Comparison of ENCODE assay signal across 8 cellular contexts in the genomic region with DNA sequence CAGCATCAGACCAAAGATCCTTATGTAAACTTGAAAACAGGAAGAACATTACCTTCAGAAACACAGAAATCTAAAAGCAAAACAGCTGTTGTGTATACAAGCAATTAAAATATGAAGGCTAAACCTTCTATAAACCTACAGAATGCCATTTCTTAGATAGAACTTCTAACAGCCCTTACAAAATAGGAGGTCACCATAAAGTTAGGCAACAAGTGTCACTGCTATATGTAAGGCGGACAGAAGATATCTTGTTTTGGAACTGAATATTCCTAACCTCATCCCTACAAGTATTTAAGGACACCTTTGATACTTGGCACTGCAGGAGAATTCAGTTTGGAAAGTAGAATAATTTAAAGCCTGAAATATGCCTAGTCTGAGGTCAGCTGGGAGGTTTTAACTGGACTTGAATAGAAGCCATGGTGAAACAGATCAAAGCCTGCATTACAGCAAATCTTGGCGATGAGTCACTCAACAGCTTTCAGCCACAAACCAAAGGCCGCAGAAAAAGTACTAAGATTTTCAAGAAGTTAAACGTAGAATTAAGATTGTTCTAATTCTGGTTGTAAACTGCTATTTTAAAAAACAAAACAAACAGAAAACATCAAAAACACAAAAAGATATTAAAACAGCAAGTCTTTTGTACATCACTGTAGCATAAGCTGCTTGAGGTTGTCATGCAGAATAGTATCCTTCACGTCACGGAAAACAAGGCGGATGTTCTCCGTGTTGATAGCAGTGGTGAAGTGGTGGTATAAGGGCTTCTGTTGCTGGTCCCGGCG. TPM values are rescaled to one million over a fixed set of nuclear protein-coding genes. Genes with fewer than 3 reads are reported as not detected.
DNase-seq lines count a peak whose midpoint lies in the region; ATAC-seq lines count a peak whose summit lies in the region.

No MANE protein-coding gene starts in this region.

- peak; percentile 84 for DNase-seq in A172 (ENCODE audit: low spot score)
- DNase-seq in activated CD4-positive, alpha-beta memory T cell treated with anti-CD3 and anti-CD28 coated beads for 36 hours, result peak; percentile 66
- peak; percentile 56 for DNase-seq in hepatic stellate cell (ENCODE audit: low spot score)
- no peak for DNase-seq in SK-N-DZ (ENCODE audit: low spot score)
- DNase-seq in Right ventricle myocardium inferior (ENCODE audit: missing footprints), result no peak

- intact Hi-C loops in activated CD4-positive, alpha-beta memory T cell treated with anti-CD3 and anti-CD28 coated beads for 36 hours (cut with micrococcal nuclease), result no loop called here
- intact Hi-C loops in Right ventricle myocardium inferior (cut with DNase I), result no loop called here

- H3K4me3 Mint-ChIP-seq in activated CD4-positive, alpha-beta memory T cell treated with anti-CD3 and anti-CD28 coated beads for 36 hours, result no peak overlapping the region

- CTCF ChIA-PET in activated CD4-positive, alpha-beta memory T cell treated with anti-CD3 and anti-CD28 coated beads for 36 hours (lab: Charles Lee), result interaction anchor here (1.0 kb wide), 1 partner anchor 75 kb away, joined by 3 read pairs; no protein-coding TSS in a partner anchor

- H3K9me3 Mint-ChIP-seq in activated CD4-positive, alpha-beta memory T cell treated with anti-CD3 and anti-CD28 coated beads for 36 hours, result no peaks in the 10 kb centered on the region

- H3K27ac Mint-ChIP-seq in activated CD4-positive, alpha-beta memory T cell treated with anti-CD3 and anti-CD28 coated beads for 36 hours, result peak overlapping the region; percentile 38

- peaks cover 64% of the 10 kb centered on the region for H3K4me1 Mint-ChIP-seq in activated CD4-positive, alpha-beta memory T cell treated with anti-CD3 and anti-CD28 coated beads for 36 hours (ENCODE audit: low read depth)

- peaks cover 52% of the 10 kb centered on the region for H3K36me3 Mint-ChIP-seq in activated CD4-positive, alpha-beta memory T cell treated with anti-CD3 and anti-CD28 coated beads for 36 hours

- POLR2A ChIA-PET in activated CD4-positive, alpha-beta memory T cell treated with anti-CD3 and anti-CD28 coated beads for 36 hours (lab: Charles Lee), result interaction anchor here (0.9 to 1.3 kb wide), 2 partner anchors 28 to 29 kb away, joined by 4 to 5 read pairs; no protein-coding TSS in a partner anchor

- ATAC-seq in GM21390 (IDR thresholded peaks at IDR 0.05; ENCODE audit: unreplicated experiment), result peak; percentile 68
- ATAC-seq in GM21825 (IDR thresholded peaks at IDR 0.05; ENCODE audit: unreplicated experiment), result no peak
- ATAC-seq in Right ventricle myocardium inferior, result no peak
- no peak for ATAC-seq in GM21526 (IDR thresholded peaks at IDR 0.05; ENCODE audit: low FRiP score, unreplicated experiment)

- H3K27me3 Mint-ChIP-seq in activated CD4-positive, alpha-beta memory T cell treated with anti-CD3 and anti-CD28 coated beads for 36 hours, result no peaks in the 10 kb centered on the region

RNA-seq across cellular contexts. Expression of gene GNA13, which starts 42.7 kb away (rescaled TPM):
- total RNA-seq in A172 (2014; rRNA removed; shearing (Covaris generic)), result 58.9 and 62.5 TPM in 2 replicates
- total RNA-seq in activated CD4-positive, alpha-beta memory T cell treated with anti-CD3 and anti-CD28 coated beads for 36 hours, result 10 to 100 TPM; 55.4 to 55.7 TPM
- 48.0 and 50.7 TPM in 2 replicates for polyA plus RNA-seq in SK-N-DZ (2014; cell fraction: cytosol; rRNA removed)
- polyA plus RNA-seq in SK-N-DZ (2014; cell fraction: nucleus; rRNA removed), result 21.3 and 23.7 TPM in 2 replicates
- total RNA-seq in Right ventricle myocardium inferior, result 22.1 TPM

Comparison
In these comparisons a context has a peak if more than half of its experiments do, and no peak if none do; other contexts are left out.
1. DNase-seq: peak in A172 (single experiment), activated CD4-positive, alpha-beta memory T cell treated with anti-CD3 and anti-CD28 coated beads for 36 hours (single experiment) and hepatic stellate cell (single experiment); none in SK-N-DZ (single experiment) and Right ventricle myocardium inferior (single experiment).